ENCODE assay signal across 33 cellular contexts in genomic region chr20:58130156-58130555, GRCh38.
A peak's percentile ranks its signal among the peaks of the same experiment; 100 is the strongest.
DNase-seq lines count a peak whose midpoint lies in the region; ATAC-seq, FAIRE-seq and TF ChIP-seq lines count a peak whose summit lies in the region.
"Had no signal": no experiment of that assay in that cellular context is flagged by ENCODE, and none has a peak within 500 bp of the region (broad histone marks: within the 10 kb centered on the region; RNA-seq: fewer than 3 reads in every experiment).

No MANE protein-coding gene starts in this region.

- H3K9me3 ChIP-seq in astrocyte (ENCODE audit: insufficient read depth, low read depth, low read length), result peaks cover 4% of the 10 kb centered on the region
- no peaks in the 10 kb centered on the region for H3K9me3 ChIP-seq in tibial artery
- H3K9me3 ChIP-seq: ovary had no signal

- DNase-seq in NCI-H69 (lab: John Stamatoyannopoulos, UW), result peak; percentile 10
- no peak for DNase-seq in astrocyte (ENCODE audit: low read depth)
- peak; percentile 22 for DNase-seq in islet precursor cell
- DNase-seq in tibial artery, result peak in 1 of 2 donors; percentile 13
- DNase-seq in NK-92 treated with Interleukin-12 subunit alpha and Interleukin-12 subunit beta, amount 100 ng/mL, for 24 hours (lab: John Stamatoyannopoulos, UW), result no peak
- no peak for DNase-seq in activated CD8-positive, alpha-beta memory T cell treated with anti-CD3 and anti-CD28 coated beads for 24 hours
- DNase-seq: activated CD4-positive, alpha-beta T cell treated with anti-CD3 and anti-CD28 coated beads for 48 hours; activated effector memory CD4-positive, alpha-beta T cell treated with Interleukin-2 at 50 U/mL for 16 hours; AML-193; CD4-positive, alpha-beta memory T cell; esophagus squamous epithelium; GM23248; heart right ventricle; KBM-7; kidney; left ventricle myocardium superior; naive B cell; NCI-H1105; NCI-H187; NCI-H2171 treated with DMSO at 0.1 percent for 48 hours; NCI-H510A; Right ventricle myocardium superior; stimulated activated naive CD8-positive, alpha-beta T cell treated with anti-CD3 and anti-CD28 coated beads, Interleukin-15, Interleukin-2, amounts not matched to agents 100 U/mL and 50 U/mL, for 24 hours had no signal

- H3K4me1 ChIP-seq in astrocyte (ENCODE audit: insufficient read depth, low read length) (peaks cover 50% of the 10 kb centered on the region), tibial artery (peaks cover 0 to 66% (median 45%) of the 10 kb centered on the region in 4 donors)

- H3K27me3 ChIP-seq in astrocyte (ENCODE audit: insufficient read depth, low read length), result peaks cover under 1% of the 10 kb centered on the region
- H3K27me3 ChIP-seq in tibial artery, result no peaks in the 10 kb centered on the region
- H3K27me3 ChIP-seq: ovary had no signal

- no peak overlapping the region for H2AFZ ChIP-seq in astrocyte (ENCODE audit: low read depth, low read length)

- H3K27ac Mint-ChIP-seq in astrocyte (ENCODE audit: unreplicated experiment), result no peak overlapping the region
- H3K27ac Mint-ChIP-seq: activated naive CD4-positive, alpha-beta T cell treated with anti-CD3 and anti-CD28 coated beads, Interleukin-2, amount 50 U/mL, for 72 hours; CD4-positive, alpha-beta memory T cell; dendritic cell treated with granulocyte-macrophage colony-stimulating factor and Interleukin-4, amounts not matched to agents 40 ng/mL and 50 ng/mL, for 4 days; naive B cell had no signal

- intact Hi-C loops in tibial artery (cut with DNase I; ENCODE audit: low total_unique reads), result no loop called here

- no peak overlapping the region for H3K4me3 Mint-ChIP-seq in astrocyte (ENCODE audit: unreplicated experiment)
- H3K4me3 Mint-ChIP-seq: CD4-positive, alpha-beta memory T cell; central memory CD8-positive, alpha-beta T cell; dendritic cell treated with granulocyte-macrophage colony-stimulating factor and Interleukin-4, amounts not matched to agents 40 ng/mL and 50 ng/mL, for 4 days had no signal

- no peak for FAIRE-seq in astrocyte (lab: Jason Lieb, UNC)
- FAIRE-seq: frontal cortex, GM19239, kidney had no signal

- no peaks in the 10 kb centered on the region for H3K36me3 ChIP-seq in astrocyte (ENCODE audit: insufficient read depth, low read length)
- no peaks in the 10 kb centered on the region for H3K36me3 ChIP-seq in tibial artery
- H3K36me3 ChIP-seq: esophagus squamous epithelium, heart right ventricle, ovary had no signal

- H3K27ac ChIP-seq in astrocyte (ENCODE audit: low read depth, low read length), result no peak overlapping the region
- peak overlapping the region; percentile 75 to 85 for H3K27ac ChIP-seq in tibial artery
- H3K27ac ChIP-seq: GM23248, VCaP had no signal

- peak overlapping the region; percentile 55 for H3K9ac ChIP-seq in astrocyte (ENCODE audit: low read length)
- H3K9ac ChIP-seq: GM23248 had no signal

- no peak for TF ChIP-seq CTCF in astrocyte (IDR thresholded peaks at IDR 0.05; ENCODE audit: insufficient read depth, low read depth, low read length)
- no peak for TF ChIP-seq CTCF in tibial artery (IDR thresholded peaks at IDR 0.05)

- ATAC-seq in HG02678 (IDR thresholded peaks at IDR 0.05; ENCODE audit: unreplicated experiment) (no peak), HG03442 (IDR thresholded peaks at IDR 0.05; ENCODE audit: unreplicated experiment) (no peak)
- ATAC-seq: activated naive CD4-positive, alpha-beta T cell treated with anti-CD3 and anti-CD28 coated beads, Interleukin-2, amount 50 U/mL, for 72 hours; left ventricle myocardium superior; stimulated activated naive CD8-positive, alpha-beta T cell treated with anti-CD3 and anti-CD28 coated beads, Interleukin-15, Interleukin-2, amounts not matched to agents 100 U/mL and 50 U/mL, for 24 hours had no signal

- peaks cover 14% of the 10 kb centered on the region for H3K9me3 Mint-ChIP-seq in astrocyte (ENCODE audit: unreplicated experiment)
- H3K9me3 Mint-ChIP-seq: central memory CD8-positive, alpha-beta T cell; dendritic cell treated with granulocyte-macrophage colony-stimulating factor and Interleukin-4, amounts not matched to agents 40 ng/mL and 50 ng/mL, for 4 days had no signal

- peak overlapping the region; percentile 75 for H3K4me2 ChIP-seq in astrocyte (ENCODE audit: low read length)

- no peaks in the 10 kb centered on the region for H3K79me2 ChIP-seq in astrocyte (ENCODE audit: insufficient read depth, low read length)

- H3K36me3 Mint-ChIP-seq in astrocyte (ENCODE audit: low read depth, unreplicated experiment), result no peaks in the 10 kb centered on the region
- H3K36me3 Mint-ChIP-seq: CD4-positive, alpha-beta memory T cell had no signal

- peaks cover 26% of the 10 kb centered on the region for H3K4me1 Mint-ChIP-seq in astrocyte (ENCODE audit: low read depth, unreplicated experiment)
- H3K4me1 Mint-ChIP-seq: central memory CD8-positive, alpha-beta T cell; naive B cell had no signal

- H4K20me1 ChIP-seq in astrocyte (ENCODE audit: insufficient read depth, low read length), result no peaks in the 10 kb centered on the region

- H3K4me3 ChIP-seq in astrocyte (ENCODE audit: insufficient read depth, low read depth, low read length), result no peak overlapping the region
- no peak overlapping the region for H3K4me3 ChIP-seq in tibial artery
- H3K4me3 ChIP-seq: esophagus squamous epithelium, GM23248, heart right ventricle, ovary, skin epidermis had no signal

- peaks cover 31% of the 10 kb centered on the region for H3K27me3 Mint-ChIP-seq in astrocyte (ENCODE audit: low read depth, unreplicated experiment)

Comparison
In these comparisons a context has a peak if more than half of its experiments do, and no peak if none do; other contexts are left out.
1. DNase-seq: peak in NCI-H69 (single experiment) and islet precursor cell (single experiment); none in astrocyte (single experiment), NK-92 treated with Interleukin-12 subunit alpha and Interleukin-12 subunit beta, amount 100 ng/mL, for 24 hours (single experiment) and activated CD8-positive, alpha-beta memory T cell treated with anti-CD3 and anti-CD28 coated beads for 24 hours (single experiment).